9 cellular contexts compared by ENCODE assay signal in genomic region chr6:13924146-13924948, GRCh38. TPM values are rescaled to one million over a fixed set of nuclear protein-coding genes. Genes with fewer than 3 reads are reported as not detected.
DNase-seq lines count a peak whose midpoint lies in the region; ATAC-seq and TF ChIP-seq lines count a peak whose summit lies in the region.
"Had no signal": no experiment of that assay in that cellular context is flagged by ENCODE, and none has a peak within 500 bp of the region (broad histone marks: within the 10 kb centered on the region; RNA-seq: fewer than 3 reads in every experiment).

No MANE protein-coding gene starts in this region.

- peak overlapping the region; percentile 78 for H3K56ac ChIP-seq in mesendoderm (ENCODE audit: low read length)

- no peaks in the 10 kb centered on the region for H3K4me1 ChIP-seq in ectodermal cell (ENCODE audit: control insufficient read depth, insufficient read depth, low read length)
- no peaks in the 10 kb centered on the region for H3K4me1 ChIP-seq in mesendoderm (ENCODE audit: control insufficient read depth, low read depth, low read length)
- H3K4me1 ChIP-seq in upper lobe of left lung = peaks cover 14 to 18% (median 16%) of the 10 kb centered on the region in 4 donors

- no peak for TF ChIP-seq CTCF in upper lobe of left lung (IDR thresholded peaks at IDR 0.05)

- no peaks in the 10 kb centered on the region for H3K79me1 ChIP-seq in mesendoderm (ENCODE audit: low read length)

- H4K8ac ChIP-seq in mesendoderm (ENCODE audit: low read depth, low read length) = no peak overlapping the region

- no peak overlapping the region for H3K4ac ChIP-seq in mesendoderm (ENCODE audit: low read depth, low read length)

- H4K5ac ChIP-seq in mesendoderm (ENCODE audit: low read length) = no peak overlapping the region

- peak overlapping the region; percentile 79 for H3K4me2 ChIP-seq in mesendoderm (ENCODE audit: low read length)

- H3K9me3 ChIP-seq in ectodermal cell (ENCODE audit: control insufficient read depth, low read length) (no peaks in the 10 kb centered on the region), upper lobe of left lung (no peaks in the 10 kb centered on the region)

- peak overlapping the region; percentile 45 for H3K9ac ChIP-seq in mesendoderm (ENCODE audit: low read length)

- H2BK120ac ChIP-seq in mesendoderm (ENCODE audit: low read depth, low read length) = no peak overlapping the region

- H3K23ac ChIP-seq in mesendoderm (ENCODE audit: low read length) = no peak overlapping the region

- TF ChIP-seq EP300 in upper lobe of left lung (IDR thresholded peaks at IDR 0.05) = no peak

- H3K36me3 ChIP-seq in ectodermal cell (ENCODE audit: control insufficient read depth, insufficient read depth, low read length) (no peaks in the 10 kb centered on the region), mesendoderm (ENCODE audit: control insufficient read depth, insufficient read depth, low read length) (no peaks in the 10 kb centered on the region), upper lobe of left lung (no peaks in the 10 kb centered on the region)

- no peak overlapping the region for H2BK15ac ChIP-seq in mesendoderm (replicated peaks; ENCODE audit: low read depth)

- H3K4me3 ChIP-seq in ectodermal cell (ENCODE audit: insufficient read depth, low read depth, low read length) (peak overlapping the region; percentile 46), mesendoderm (ENCODE audit: low read length) (peak overlapping the region; percentile 68), upper lobe of left lung (peak overlapping the region; percentile 11 to 51 (median 46))

- H2AK5ac ChIP-seq in mesendoderm (ENCODE audit: low read length) = no peak overlapping the region

- H3K79me2 ChIP-seq in mesendoderm (ENCODE audit: control insufficient read depth, insufficient read depth, low read length) = no peaks in the 10 kb centered on the region

- TF ChIP-seq POLR2A in upper lobe of left lung (IDR thresholded peaks at IDR 0.05) = no peak

- 1% methylated on average over 35 to 37 of the region's 37 CpGs for WGBS in ectodermal cell, 2 experiments
- no CpG with 5 or more reads among the region's 37 CpGs for WGBS in mesendoderm (ENCODE audit: extremely low coverage, insufficient coverage, low lambda C conversion rate)
- WGBS in upper lobe of left lung, 2 donors = 4 to 8% methylated on average over 16 to 20 of the region's 37 CpGs

- DNase-seq in DMS 273 (lab: John Stamatoyannopoulos, UW; ENCODE audit: unreplicated experiment) (peak; percentile 65), DMS 273 treated with DMSO at 0.1 percent for 48 hours (lab: John Stamatoyannopoulos, UW) (no peak), NCI-H1092 treated with DMSO at 0.1 percent for 48 hours (lab: John Stamatoyannopoulos, UW) (peak; percentile 43), T-helper 9 cell (peak; percentile 33), mesendoderm (peak; percentile 80), upper lobe of left lung (peak; percentile 29 to 72)

- ATAC-seq in upper lobe of left lung (ENCODE audit: low FRiP score in 2 of 2) (peak; percentile 75 to 87), HG03108 (IDR thresholded peaks at IDR 0.05; ENCODE audit: unreplicated experiment) (no peak)

- H3K27ac ChIP-seq in ectodermal cell (ENCODE audit: insufficient read depth, low read depth, low read length, poor library complexity, severe bottlenecking) (peak overlapping the region; percentile 47), mesendoderm (ENCODE audit: low read depth, low read length) (no peak overlapping the region), upper lobe of left lung (peak overlapping the region; percentile 31 to 78 (median 71))
- H3K27ac ChIP-seq: 22Rv1 had no signal

- H3K27me3 ChIP-seq in ectodermal cell (ENCODE audit: control insufficient read depth, insufficient read depth, low read length, poor library complexity, severe bottlenecking) (peaks cover 34% of the 10 kb centered on the region), mesendoderm (ENCODE audit: insufficient read depth, low read length, poor library complexity) (peaks cover 3% of the 10 kb centered on the region), upper lobe of left lung (peaks cover 0 to 18% (median 0%) of the 10 kb centered on the region in 4 donors)

- H3K18ac ChIP-seq in mesendoderm (ENCODE audit: low read length) = no peak overlapping the region

- no peak overlapping the region for H2BK5ac ChIP-seq in mesendoderm (ENCODE audit: low read length)

RNA-seq across cellular contexts. Expression of gene RNF182, which starts 0.4 kb away (rescaled TPM):
- 9.4 TPM for polyA plus RNA-seq in ectodermal cell (2013, experiment 1 of 4)
- polyA plus RNA-seq in ectodermal cell (2013, experiment 2 of 4) = 11.6 TPM
- 8.7 TPM for polyA plus RNA-seq in ectodermal cell (2013, experiment 3 of 4)
- polyA plus RNA-seq in ectodermal cell (2013, experiment 4 of 4) = 10.5 TPM
- 3.4 TPM for polyA plus RNA-seq in mesendoderm (2013, experiment 1 of 2)
- polyA plus RNA-seq in mesendoderm (2013, experiment 2 of 2) = 3.9 TPM
- 1 to 10 TPM; 1.4 to 4.3 (median 2.5) TPM for total RNA-seq in upper lobe of left lung
